30 cellular contexts compared by ENCODE assay signal in the genomic region with DNA sequence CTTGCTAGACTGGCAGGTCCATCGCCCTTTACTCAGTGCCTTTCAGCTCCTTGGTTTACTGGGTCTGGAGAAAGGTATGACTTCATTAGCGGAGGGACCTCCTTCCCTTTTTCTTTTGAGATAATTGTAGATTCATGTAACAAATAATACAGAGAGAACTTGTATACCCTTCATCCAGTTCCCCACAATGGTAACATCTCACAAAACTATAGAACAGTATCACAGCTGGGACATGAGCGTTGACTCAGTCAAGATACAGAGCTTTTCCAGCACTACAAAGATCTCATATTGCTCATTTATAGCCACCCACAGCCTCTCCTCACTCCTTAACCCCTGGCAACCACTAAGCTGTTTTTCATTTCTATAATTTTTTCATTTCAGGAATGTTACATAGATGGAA.
"Had no signal": no experiment of that assay in that cellular context is flagged by ENCODE, and none has a peak within 500 bp of the region (broad histone marks: within the 10 kb centered on the region; RNA-seq: fewer than 3 reads in every experiment).

No MANE protein-coding gene starts in this region.

- H3K27me3 ChIP-seq: brain microvascular endothelial cell, dorsolateral prefrontal cortex, esophagus squamous epithelium, gastroesophageal sphincter, heart right ventricle had no signal

- H3K27ac Mint-ChIP-seq: activated CD4-positive, alpha-beta memory T cell treated with anti-CD3 and anti-CD28 coated beads, Interleukin-2, amount 10 ng/mL, durations not matched to agents 7 days and 5 days; activated CD4-positive, alpha-beta T cell treated with anti-CD3 and anti-CD28 coated beads, Interleukin-2, amount 10 ng/mL, durations not matched to agents 7 days and 5 days; activated naive CD8-positive, alpha-beta T cell; activated T-cell treated with anti-CD3 and anti-CD28 coated beads, Interleukin-2, amount 50 U/mL, for 24 hours; activated T-cell treated with anti-CD3 and anti-CD28 coated beads, Interleukin-2, amount 50 U/mL, for 72 hours; dendritic cell treated with granulocyte-macrophage colony-stimulating factor and Interleukin-4, amounts not matched to agents 40 ng/mL and 50 ng/mL, for 4 days; T-helper 17 cell; T-helper 2 cell treated with Interferon-gamma antibody and Interleukin-4, amounts not matched to agents 5 μg/mL and 100 μg/mL, for 36 hours had no signal

- H3K4me3 ChIP-seq: coronary artery, dorsolateral prefrontal cortex, esophagus squamous epithelium, gastroesophageal sphincter, heart right ventricle had no signal

- H3K9me3 Mint-ChIP-seq: activated CD4-positive, alpha-beta memory T cell treated with anti-CD3 and anti-CD28 coated beads, Interleukin-2, amount 10 ng/mL, durations not matched to agents 7 days and 5 days; activated CD4-positive, alpha-beta T cell treated with anti-CD3 and anti-CD28 coated beads, Interleukin-2, amount 10 ng/mL, durations not matched to agents 7 days and 5 days; central memory CD8-positive, alpha-beta T cell; T-helper 2 cell treated with Interferon-gamma antibody and Interleukin-4, amounts not matched to agents 5 μg/mL and 100 μg/mL, for 36 hours had no signal

- H3K27me3 Mint-ChIP-seq: central memory CD8-positive, alpha-beta T cell had no signal

- DNase-seq: activated CD4-positive, alpha-beta memory T cell treated with anti-CD3 and anti-CD28 coated beads, Interleukin-2, amount 10 ng/mL, durations not matched to agents 7 days and 5 days; activated CD4-positive, alpha-beta T cell treated with anti-CD3 and anti-CD28 coated beads for 1 hour; activated CD4-positive, alpha-beta T cell treated with anti-CD3 and anti-CD28 coated beads for 4 hours; activated CD4-positive, alpha-beta T cell treated with anti-CD3 and anti-CD28 coated beads, Interleukin-2, amount 10 ng/mL, durations not matched to agents 7 days and 5 days; activated CD4-positive, alpha-beta T cell treated with anti-CD3 and anti-CD28 coated beads, Interleukin-2, amount 50 U/mL, for 4 hours; activated CD8-positive, alpha-beta memory T cell treated with anti-CD3 and anti-CD28 coated beads, Interleukin-2, amount 50 U/mL, for 48 hours; activated effector memory CD4-positive, alpha-beta T cell treated with Interleukin-2 at 50 U/mL for 16 hours; activated gamma-delta T cell treated with Interleukin-2 at 50 U/mL for 16 hours; activated naive CD4-positive, alpha-beta T cell treated with anti-CD3 and anti-CD28 coated beads, Interleukin-2, amount 50 U/mL, for 16 hours; activated naive CD4-positive, alpha-beta T cell treated with Interleukin-2 at 50 U/mL for 16 hours; activated T-cell treated with anti-CD3 and anti-CD28 coated beads for 4 hours; activated T-cell treated with anti-CD3 and anti-CD28 coated beads, Interleukin-2, amount 50 U/mL, for 24 hours; activated T-cell treated with anti-CD3 and anti-CD28 coated beads, Interleukin-2, amount 50 U/mL, for 72 hours; amniotic stem cell; anterior cingulate cortex; brain microvascular endothelial cell; dorsolateral prefrontal cortex; effector memory CD4-positive, alpha-beta T cell; esophagus squamous epithelium; foreskin melanocyte; heart right ventricle; T-helper 1 cell; T-helper 17 cell had no signal

- H3K4me1 Mint-ChIP-seq: activated CD4-positive, alpha-beta memory T cell treated with anti-CD3 and anti-CD28 coated beads, Interleukin-2, amount 10 ng/mL, durations not matched to agents 7 days and 5 days; activated CD4-positive, alpha-beta T cell treated with anti-CD3 and anti-CD28 coated beads, Interleukin-2, amount 10 ng/mL, durations not matched to agents 7 days and 5 days; T-helper 17 cell had no signal

- ATAC-seq: activated T-cell treated with anti-CD3 and anti-CD28 coated beads, Interleukin-2, amount 50 U/mL, for 72 hours; gastroesophageal sphincter; heart right ventricle; T-helper 17 cell had no signal

- H3K4me3 Mint-ChIP-seq: activated CD4-positive, alpha-beta memory T cell treated with anti-CD3 and anti-CD28 coated beads, Interleukin-2, amount 10 ng/mL, durations not matched to agents 7 days and 5 days; activated CD4-positive, alpha-beta T cell treated with anti-CD3 and anti-CD28 coated beads, Interleukin-2, amount 10 ng/mL, durations not matched to agents 7 days and 5 days; activated naive CD8-positive, alpha-beta T cell; activated T-cell treated with anti-CD3 and anti-CD28 coated beads, Interleukin-2, amount 50 U/mL, for 24 hours; activated T-cell treated with anti-CD3 and anti-CD28 coated beads, Interleukin-2, amount 50 U/mL, for 72 hours; central memory CD8-positive, alpha-beta T cell; dendritic cell treated with granulocyte-macrophage colony-stimulating factor and Interleukin-4, amounts not matched to agents 40 ng/mL and 50 ng/mL, for 4 days; T-helper 17 cell; T-helper 2 cell treated with Interferon-gamma antibody and Interleukin-4, amounts not matched to agents 5 μg/mL and 100 μg/mL, for 36 hours had no signal

- H3K36me3 Mint-ChIP-seq: activated naive CD8-positive, alpha-beta T cell had no signal

- H3K27ac ChIP-seq: brain microvascular endothelial cell, coronary artery, epithelial cell of prostate, esophagus squamous epithelium, gastroesophageal sphincter, heart right ventricle had no signal
